Comparison of ENCODE assay signal across 8 cellular contexts in the genomic region with DNA sequence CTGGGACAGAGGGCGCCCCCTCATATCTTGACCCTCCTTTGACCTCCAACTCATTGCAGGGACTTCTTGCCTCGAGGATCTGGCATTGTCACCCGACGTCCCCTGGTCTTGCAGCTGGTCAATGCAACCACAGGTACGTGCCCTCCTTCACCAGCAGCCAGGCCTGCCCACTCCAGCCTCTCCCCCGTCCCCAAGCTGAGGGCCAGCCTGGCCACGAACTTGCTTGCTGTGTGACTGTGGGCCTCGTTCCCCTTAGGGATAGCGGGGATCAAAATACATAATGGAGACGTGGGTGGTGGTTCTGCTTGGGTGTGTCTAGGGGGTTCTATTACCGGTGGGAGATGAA. TPM values are rescaled to one million over a fixed set of nuclear protein-coding genes. Genes with fewer than 3 reads are reported as not detected.
A peak's percentile ranks its signal among the peaks of the same experiment; 100 is the strongest.
DNase-seq lines count a peak whose midpoint lies in the region; ATAC-seq and TF ChIP-seq lines count a peak whose summit lies in the region.

No MANE protein-coding gene starts in this region.

- H3K27me3 ChIP-seq in left ventricle myocardium inferior (ENCODE audit: low read depth) (no peaks in the 10 kb centered on the region), muscle layer of duodenum (ENCODE audit: low read depth, low read length) (no peaks in the 10 kb centered on the region)

- peaks cover 10% of the 10 kb centered on the region for H3K27me3 Mint-ChIP-seq in central memory CD8-positive, alpha-beta T cell

- H3K9me3 Mint-ChIP-seq in central memory CD8-positive, alpha-beta T cell, result no peaks in the 10 kb centered on the region

- peaks cover 4% of the 10 kb centered on the region for H3K36me3 Mint-ChIP-seq in central memory CD8-positive, alpha-beta T cell (ENCODE audit: insufficient read depth)

- H3K4me3 Mint-ChIP-seq in central memory CD8-positive, alpha-beta T cell, result peak overlapping the region; percentile 79

- H3K4me1 ChIP-seq in left ventricle myocardium inferior (peaks cover 28% of the 10 kb centered on the region), muscle layer of duodenum (ENCODE audit: control insufficient read depth in 1 of 2, insufficient read depth in 2 of 2, low read length in 2 of 2) (peaks cover 4 to 17% of the 10 kb centered on the region in 2 donors)

- H3K27ac Mint-ChIP-seq in central memory CD8-positive, alpha-beta T cell (ENCODE audit: low read depth), result peak overlapping the region; percentile 39

- peak overlapping the region; percentile 52 for H3K27ac ChIP-seq in left ventricle myocardium inferior (replicated peaks)
- H3K27ac ChIP-seq in muscle layer of duodenum (ENCODE audit: low read length), result peak overlapping the region; percentile 16

- no peak for TF ChIP-seq CTCF in left ventricle myocardium inferior (IDR thresholded peaks at IDR 0.05; ENCODE audit: borderline replicate concordance)

- peaks cover 13% of the 10 kb centered on the region for H3K4me1 Mint-ChIP-seq in central memory CD8-positive, alpha-beta T cell

- intact Hi-C loops in left ventricle myocardium inferior (cut with micrococcal nuclease), result no loop called here
- intact Hi-C loops in left cardiac atrium (cut with DNase I), result no loop called here

- no peaks in the 10 kb centered on the region for H3K36me3 ChIP-seq in left ventricle myocardium inferior
- H3K36me3 ChIP-seq in muscle layer of duodenum (ENCODE audit: control insufficient read depth in 1 of 2, insufficient read depth in 2 of 2, low read length in 2 of 2), result peaks cover 0 to 8% of the 10 kb centered on the region in 2 donors

- DNase-seq in left ventricle myocardium inferior, result no peak
- DNase-seq in left cardiac atrium, result no peak
- no peak for DNase-seq in central memory CD8-positive, alpha-beta T cell (ENCODE audit: low spot score in 2 of 2)
- DNase-seq in SW 1271 (lab: John Stamatoyannopoulos, UW), result no peak

- H3K4me3 ChIP-seq in left ventricle myocardium inferior (peak overlapping the region; percentile 62), muscle layer of duodenum (ENCODE audit: low read depth in 1 of 2, low read length in 2 of 2) (peak overlapping the region; percentile 60 to 61)

- no peak for ATAC-seq in left cardiac atrium
- ATAC-seq in central memory CD8-positive, alpha-beta T cell (replicated peaks; ENCODE audit: extremely low read depth, poor library complexity, severe bottlenecking), result no peak
- no peak for ATAC-seq in GM21390 (IDR thresholded peaks at IDR 0.05; ENCODE audit: unreplicated experiment)
- ATAC-seq in HG03139 (IDR thresholded peaks at IDR 0.05; ENCODE audit: unreplicated experiment), result no peak
- ATAC-seq in GM18870 (IDR thresholded peaks at IDR 0.05; ENCODE audit: unreplicated experiment), result no peak

- H3K9me3 ChIP-seq in left ventricle myocardium inferior (replicated peaks) (no peaks in the 10 kb centered on the region), muscle layer of duodenum (ENCODE audit: control insufficient read depth in 1 of 2, low read length in 2 of 2) (no peaks in the 10 kb centered on the region)

RNA-seq across cellular contexts. Expression of a gene that starts 15.0 kb away (rescaled TPM):
- total RNA-seq in left ventricle myocardium inferior, result 4.9 TPM
- 10 to 100 TPM; 11.3 to 14.0 TPM for total RNA-seq in left cardiac atrium

RNA-seq across cellular contexts. Expression of a gene that starts 26.8 kb away (rescaled TPM):
- 74.9 TPM for total RNA-seq in left ventricle myocardium inferior
- 10 to 100 TPM; 67.1 to 68.5 TPM for total RNA-seq in left cardiac atrium

RNA-seq across cellular contexts. Expression of a gene that starts 57.7 kb away (rescaled TPM):
- total RNA-seq in left ventricle myocardium inferior (86.9 TPM), left cardiac atrium (100 to 1,000 TPM in 1 of 2 donors, 10 to 100 TPM in 1; 85.6 to 113 TPM)

RNA-seq across cellular contexts. Expression of a gene that starts 57.9 kb away (rescaled TPM):
- total RNA-seq in left ventricle myocardium inferior (16.2 TPM), left cardiac atrium (10 to 100 TPM; 17.2 to 18.4 TPM)

RNA-seq across cellular contexts. Expression of a gene that starts 58.1 kb away (rescaled TPM):
- total RNA-seq in left ventricle myocardium inferior (52.5 TPM), left cardiac atrium (10 to 100 TPM; 45.3 to 46.2 TPM)
